In the genomic region with DNA sequence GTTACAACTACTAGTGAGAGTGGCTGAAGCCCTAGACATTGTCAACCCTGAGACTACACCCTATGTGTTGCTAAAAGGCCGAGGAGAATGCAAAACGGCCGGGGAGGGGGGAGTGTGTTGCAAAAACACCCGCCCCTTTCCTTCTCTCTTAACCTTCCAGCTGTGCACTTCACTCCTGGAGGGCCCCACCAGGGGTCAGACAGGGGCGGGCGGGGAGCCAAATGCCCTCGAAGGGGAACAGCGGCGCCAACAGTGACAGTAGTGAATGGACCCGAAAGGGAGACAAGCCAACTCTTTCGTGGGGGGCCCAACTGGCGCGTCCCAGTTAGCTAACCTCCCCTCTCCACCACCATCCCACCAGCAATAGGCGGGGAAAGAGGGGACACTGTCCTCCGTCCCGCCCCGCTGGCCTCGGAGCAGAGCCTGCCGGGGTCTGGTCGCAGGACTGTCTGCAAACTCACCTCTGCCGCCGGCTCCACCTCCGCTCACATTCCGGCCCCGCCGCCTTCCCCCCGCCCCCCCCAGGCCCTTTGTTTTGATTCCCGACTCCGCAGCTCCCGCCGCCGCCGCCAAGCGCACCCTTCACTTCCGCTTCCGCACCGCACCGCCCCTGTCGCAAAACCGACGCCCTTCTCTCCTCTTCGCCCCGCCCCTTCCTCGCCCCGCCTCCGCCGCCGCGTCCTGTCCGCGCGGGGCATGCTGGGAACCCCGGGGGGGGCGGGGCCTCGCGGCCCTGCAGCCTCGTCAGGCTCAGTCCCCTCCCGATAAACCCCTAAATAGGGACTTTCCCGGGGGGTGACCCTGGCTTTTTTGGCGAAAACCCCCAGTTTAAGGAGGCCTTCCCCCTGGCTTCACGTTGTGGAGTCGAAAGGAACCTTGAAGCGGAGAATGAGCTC, we compare ENCODE assay signal across 8 cellular contexts. TPM values are rescaled to one million over a fixed set of nuclear protein-coding genes. Genes with fewer than 3 reads are reported as not detected.
DNase-seq lines count a peak whose midpoint lies in the region; ATAC-seq and TF ChIP-seq lines count a peak whose summit lies in the region.

A gene with protein sequence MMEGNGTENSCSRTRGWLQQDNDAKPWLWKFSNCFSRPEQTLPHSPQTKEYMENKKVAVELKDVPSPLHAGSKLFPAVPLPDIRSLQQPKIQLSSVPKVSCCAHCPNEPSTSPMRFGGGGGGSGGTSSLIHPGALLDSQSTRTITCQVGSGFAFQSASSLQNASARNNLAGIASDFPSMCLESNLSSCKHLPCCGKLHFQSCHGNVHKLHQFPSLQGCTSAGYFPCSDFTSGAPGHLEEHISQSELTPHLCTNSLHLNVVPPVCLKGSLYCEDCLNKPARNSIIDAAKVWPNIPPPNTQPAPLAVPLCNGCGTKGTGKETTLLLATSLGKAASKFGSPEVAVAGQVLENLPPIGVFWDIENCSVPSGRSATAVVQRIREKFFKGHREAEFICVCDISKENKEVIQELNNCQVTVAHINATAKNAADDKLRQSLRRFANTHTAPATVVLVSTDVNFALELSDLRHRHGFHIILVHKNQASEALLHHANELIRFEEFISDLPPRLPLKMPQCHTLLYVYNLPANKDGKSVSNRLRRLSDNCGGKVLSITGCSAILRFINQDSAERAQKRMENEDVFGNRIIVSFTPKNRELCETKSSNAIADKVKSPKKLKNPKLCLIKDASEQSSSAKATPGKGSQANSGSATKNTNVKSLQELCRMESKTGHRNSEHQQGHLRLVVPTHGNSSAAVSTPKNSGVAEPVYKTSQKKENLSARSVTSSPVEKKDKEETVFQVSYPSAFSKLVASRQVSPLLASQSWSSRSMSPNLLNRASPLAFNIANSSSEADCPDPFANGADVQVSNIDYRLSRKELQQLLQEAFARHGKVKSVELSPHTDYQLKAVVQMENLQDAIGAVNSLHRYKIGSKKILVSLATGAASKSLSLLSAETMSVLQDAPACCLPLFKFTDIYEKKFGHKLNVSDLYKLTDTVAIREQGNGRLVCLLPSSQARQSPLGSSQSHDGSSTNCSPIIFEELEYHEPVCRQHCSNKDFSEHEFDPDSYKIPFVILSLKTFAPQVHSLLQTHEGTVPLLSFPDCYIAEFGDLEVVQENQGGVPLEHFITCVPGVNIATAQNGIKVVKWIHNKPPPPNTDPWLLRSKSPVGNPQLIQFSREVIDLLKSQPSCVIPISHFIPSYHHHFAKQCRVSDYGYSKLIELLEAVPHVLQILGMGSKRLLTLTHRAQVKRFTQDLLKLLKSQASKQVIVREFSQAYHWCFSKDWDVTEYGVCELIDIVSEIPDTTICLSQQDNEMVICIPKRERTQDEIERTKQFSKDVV (N-terminal part only) (minus strand): TSS at position 598 of the 896 bp plus-strand sequence. CDS start 3,921 bp downstream, outside the sequence.

- peak; percentile 75 for TF ChIP-seq POLR2A in GM19099 (IDR thresholded peaks at IDR 0.05; ENCODE audit: extremely low read depth, insufficient read length, low read depth)

- peak; percentile 60 for TF ChIP-seq CTCF in kidney epithelial cell (IDR thresholded peaks at IDR 0.05; ENCODE audit: insufficient read depth, low read length, poor library complexity, severe bottlenecking)

- H3K27me3 ChIP-seq in kidney epithelial cell (ENCODE audit: control insufficient read depth, insufficient read depth, low read length) = no peaks in the 10 kb centered on the region

- peak within 1 kb of the TSS; percentile 90 for H3K4me3 ChIP-seq in kidney epithelial cell (ENCODE audit: low read depth, low read length)

- peak; percentile 59 for ATAC-seq in HG03432 (IDR thresholded peaks at IDR 0.05; ENCODE audit: unreplicated experiment)

- DNase-seq in AML-193 (lab: John Stamatoyannopoulos, UW) (peak; percentile 77 to 81), NCI-H510A (lab: John Stamatoyannopoulos, UW) (peak; percentile 99), cerebellar nuclear complex (lab: John Stamatoyannopoulos, UW) (peak; percentile 32 to 67), kidney epithelial cell (ENCODE audit: low read depth) (no peak)
- peak; percentile 98 for DNase-seq in activated CD4-positive, alpha-beta T cell treated with anti-CD3 and anti-CD28 coated beads for 1 hour
- peak; percentile 100 for DNase-seq in stimulated activated CD4-positive, alpha-beta T cell treated with anti-CD3 and anti-CD28 coated beads, Interleukin-15, amount 100 ng/mL, for 24 hours

- no peaks in the 10 kb centered on the region for H3K36me3 ChIP-seq in kidney epithelial cell (ENCODE audit: control insufficient read depth, insufficient read depth, low read length)

RNA-seq across cellular contexts. Expression of the gene that starts here (rescaled TPM):
- 19.8 and 25.4 TPM in 2 replicates for total RNA-seq in kidney epithelial cell
